Comparison of ENCODE assay signal across 8 cellular contexts in genomic region chr14:60094306-60094897, GRCh38. TPM values are rescaled to one million over a fixed set of nuclear protein-coding genes. Genes with fewer than 3 reads are reported as not detected.
A peak's percentile ranks its signal among the peaks of the same experiment; 100 is the strongest.
DNase-seq lines count a peak whose midpoint lies in the region; ATAC-seq, FAIRE-seq and TF ChIP-seq lines count a peak whose summit lies in the region.

No MANE protein-coding gene starts in this region.

- H3K27me3 ChIP-seq in A673 (replicated peaks; ENCODE audit: insufficient read depth, low read depth, low read length, poor library complexity) (no peaks in the 10 kb centered on the region), iPS-18a (ENCODE audit: control insufficient read depth, insufficient read depth, low read length) (no peaks in the 10 kb centered on the region)

- peaks cover 36% of the 10 kb centered on the region for H3K36me3 Mint-ChIP-seq in activated CD4-positive, alpha-beta memory T cell treated with anti-CD3 and anti-CD28 coated beads, Interleukin-2, amount 10 ng/mL, durations not matched to agents 7 days and 5 days (ENCODE audit: low read depth)

- no peak for TF ChIP-seq CTCF in A673 (conservative IDR thresholded peaks at IDR 0.05; ENCODE audit: low read depth, low read length)

- no peaks in the 10 kb centered on the region for H3K27me3 Mint-ChIP-seq in activated CD4-positive, alpha-beta memory T cell treated with anti-CD3 and anti-CD28 coated beads, Interleukin-2, amount 10 ng/mL, durations not matched to agents 7 days and 5 days

- H3K4me3 ChIP-seq in A673 (ENCODE audit: low read depth, low read length, poor library complexity, severe bottlenecking) = peak overlapping the region; percentile 68
- peak overlapping the region; percentile 14 for H3K4me3 ChIP-seq in iPS-18a (ENCODE audit: low read length)

- H3K9ac ChIP-seq in iPS-18a (ENCODE audit: low read length) = no peak overlapping the region

- DNase-seq in A673 (ENCODE audit: low spot score) (no peak), HCEC 1CT (peak; percentile 73), GM19239 (ENCODE audit: insufficient read length, low spot score) (no peak)
- peak; percentile 52 for DNase-seq in activated CD4-positive, alpha-beta memory T cell treated with anti-CD3 and anti-CD28 coated beads, Interleukin-2, amount 10 ng/mL, durations not matched to agents 7 days and 5 days
- DNase-seq in central memory CD4-positive, alpha-beta T cell = no peak

- H3K9me3 ChIP-seq in A673 (ENCODE audit: low read depth, low read length, poor library complexity, severe bottlenecking) = no peaks in the 10 kb centered on the region
- no peaks in the 10 kb centered on the region for H3K9me3 ChIP-seq in iPS-18a (ENCODE audit: control insufficient read depth, low read depth, low read length)

- peak overlapping the region; percentile 96 for H3K27ac Mint-ChIP-seq in activated CD4-positive, alpha-beta memory T cell treated with anti-CD3 and anti-CD28 coated beads, Interleukin-2, amount 10 ng/mL, durations not matched to agents 7 days and 5 days

- intact Hi-C loops in A673 (cut with micrococcal nuclease; ENCODE audit: unreplicated experiment) = no loop called here

- CTCF ChIA-PET in A673 (lab: Charles Lee) = no interaction called here
- CTCF ChIA-PET in activated CD4-positive, alpha-beta memory T cell treated with anti-CD3 and anti-CD28 coated beads, Interleukin-2, amount 10 ng/mL, durations not matched to agents 7 days and 5 days (lab: Charles Lee) = interaction anchor here (1.0 kb wide), 1 partner anchor 130 kb away, joined by 3 read pairs; no protein-coding TSS in a partner anchor

- H3K4me1 Mint-ChIP-seq in activated CD4-positive, alpha-beta memory T cell treated with anti-CD3 and anti-CD28 coated beads, Interleukin-2, amount 10 ng/mL, durations not matched to agents 7 days and 5 days = peaks cover 39% of the 10 kb centered on the region

- POLR2A ChIA-PET in A673 (lab: Charles Lee; ENCODE audit: low non-redundant PET) = no interaction called here
- POLR2A ChIA-PET in activated CD4-positive, alpha-beta memory T cell treated with anti-CD3 and anti-CD28 coated beads, Interleukin-2, amount 10 ng/mL, durations not matched to agents 7 days and 5 days (lab: Charles Lee) = interaction anchor here (1.9 to 7.2 kb wide), 2 partner anchors 70 to 154 kb away, joined by 9 to 62 read pairs; partner anchors contain the start of genes DHRS7 and PPM1A

- H3K4me3 Mint-ChIP-seq in activated CD4-positive, alpha-beta memory T cell treated with anti-CD3 and anti-CD28 coated beads, Interleukin-2, amount 10 ng/mL, durations not matched to agents 7 days and 5 days = peak overlapping the region; percentile 94

- no peak for FAIRE-seq in GM19239 (lab: Jason Lieb, UNC)

- ATAC-seq in GM18520 (IDR thresholded peaks at IDR 0.05; ENCODE audit: unreplicated experiment) (no peak), HG02970 (IDR thresholded peaks at IDR 0.05; ENCODE audit: low FRiP score, unreplicated experiment) (no peak)

- H3K4me1 ChIP-seq in A673 (ENCODE audit: insufficient read depth, low read length, poor library complexity, severe bottlenecking) (peaks cover 8% of the 10 kb centered on the region), iPS-18a (ENCODE audit: control insufficient read depth, low read depth, low read length) (peaks cover 23% of the 10 kb centered on the region)

- H3K9me3 Mint-ChIP-seq in activated CD4-positive, alpha-beta memory T cell treated with anti-CD3 and anti-CD28 coated beads, Interleukin-2, amount 10 ng/mL, durations not matched to agents 7 days and 5 days = no peaks in the 10 kb centered on the region

- no TSS peak for BruUV-seq in A673 (replicated peaks; lab: Mats Ljungman, UMichigan)

- H3K36me3 ChIP-seq in A673 (ENCODE audit: insufficient read depth, low read length, poor library complexity, severe bottlenecking) = peaks cover 15% of the 10 kb centered on the region
- H3K36me3 ChIP-seq in iPS-18a (ENCODE audit: control insufficient read depth, low read depth, low read length) = no peaks in the 10 kb centered on the region

- no peak overlapping the region for H3K27ac ChIP-seq in A673 (ENCODE audit: low read depth, low read length, poor library complexity, severe bottlenecking)
- no peak overlapping the region for H3K27ac ChIP-seq in iPS-18a (ENCODE audit: low read length)

RNA-seq across cellular contexts. Expression of gene PCNX4, which starts 2.7 kb away (rescaled TPM):
- total RNA-seq in A673 (2021) = 64.0 and 66.0 TPM in 2 replicates
- 10 to 100 TPM; 32.6 to 34.7 TPM for total RNA-seq in activated CD4-positive, alpha-beta memory T cell treated with anti-CD3 and anti-CD28 coated beads, Interleukin-2, amount 10 ng/mL, durations not matched to agents 7 days and 5 days

Comparison
In these comparisons a context has a peak if more than half of its experiments do, and no peak if none do; other contexts are left out.
1. DNase-seq: peak in HCEC 1CT (single experiment) and activated CD4-positive, alpha-beta memory T cell treated with anti-CD3 and anti-CD28 coated beads, Interleukin-2, amount 10 ng/mL, durations not matched to agents 7 days and 5 days (single experiment); none in A673 (single experiment), GM19239 (single experiment) and central memory CD4-positive, alpha-beta T cell (single experiment).